In the genomic region with DNA sequence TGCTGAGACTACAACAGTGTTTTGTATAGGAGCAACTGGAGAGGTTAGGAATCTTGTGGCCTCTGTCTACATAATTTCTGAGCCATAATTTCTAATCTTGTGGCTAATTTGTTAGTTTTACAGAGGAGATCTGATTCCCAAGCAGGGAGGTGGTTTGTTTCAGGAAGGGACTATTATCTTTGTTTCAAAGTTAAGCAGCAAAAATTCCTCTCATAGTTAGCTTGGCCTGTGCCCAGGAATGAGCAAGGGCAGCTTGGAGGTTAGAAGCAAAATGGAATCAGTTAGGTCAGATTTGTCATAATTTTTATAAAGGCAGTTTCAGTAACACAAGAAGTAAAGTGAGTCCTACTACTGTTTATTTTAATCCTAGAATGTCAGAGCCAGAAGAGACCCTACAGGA, we compare ENCODE assay signal across 14 cellular contexts. TPM values are rescaled to one million over a fixed set of nuclear protein-coding genes. Genes with fewer than 3 reads are reported as not detected.
DNase-seq lines count a peak whose midpoint lies in the region; ATAC-seq, FAIRE-seq and TF ChIP-seq lines count a peak whose summit lies in the region.
"Had no signal": no experiment of that assay in that cellular context is flagged by ENCODE, and none has a peak within 500 bp of the region (broad histone marks: within the 10 kb centered on the region; RNA-seq: fewer than 3 reads in every experiment).

No MANE protein-coding gene starts in this region.

- peak overlapping the region in 1 of 2 experiments; percentile 4; a peak in 1 of 4 replicates for H3K27ac ChIP-seq in SK-N-SH (ENCODE audit: low read depth in 2 of 2, low read length in 1 of 2)
- no peak overlapping the region for H3K27ac ChIP-seq in K562 (ENCODE audit: extremely low read depth, low read depth, low read length)
- H3K27ac ChIP-seq in MM.1S (ENCODE audit: low read length) = no peak overlapping the region
- H3K27ac ChIP-seq: 22Rv1, C4-2B had no signal

- TF ChIP-seq EP300 in SK-N-SH (IDR thresholded peaks at IDR 0.05; ENCODE audit: borderline replicate concordance in 1 of 2, low read depth in 1 of 2, low read length in 1 of 2) (no peak), K562 (IDR thresholded peaks at IDR 0.05; ENCODE audit: low read length) (no peak)

- FAIRE-seq in K562 (lab: Jason Lieb, UNC) = no peak

- H4K20me1 ChIP-seq in SK-N-SH (ENCODE audit: insufficient read depth) = no peaks in the 10 kb centered on the region
- no peaks in the 10 kb centered on the region for H4K20me1 ChIP-seq in K562 (replicated peaks; ENCODE audit: control insufficient read depth, insufficient read depth, low read length)
- no peaks in the 10 kb centered on the region for H4K20me1 ChIP-seq in MM.1S (ENCODE audit: insufficient read depth, low read length)

- H3K79me2 ChIP-seq in SK-N-SH (ENCODE audit: insufficient read depth) (no peaks in the 10 kb centered on the region), K562 (ENCODE audit: control insufficient read depth, insufficient read depth, low read length) (no peaks in the 10 kb centered on the region), MM.1S (ENCODE audit: low read length) (no peaks in the 10 kb centered on the region)

- POLR2A ChIA-PET in SK-N-SH (lab: Yijun Ruan, JAX) = no interaction called here
- POLR2A ChIA-PET in K562 (lab: Yijun Ruan, JAX) = interaction anchor here (1.0 to 1.9 kb wide), 3 partner anchors 10 to 30 kb away, joined by 3 to 6 read pairs (median 5); partner anchors contain the start of gene LYZL6

- ATAC-seq in SK-N-SH treated with all-trans-retinoic acid at 6 μM for 48 hours = no peak
- ATAC-seq in K562 = no peak

- H3K27me3 ChIP-seq in SK-N-SH (ENCODE audit: insufficient read depth) (no peaks in the 10 kb centered on the region), K562 (ENCODE audit: control insufficient read depth in 2 of 2, insufficient read depth in 2 of 2, low read length in 2 of 2) (no peaks in the 10 kb centered on the region), MM.1S (replicated peaks; ENCODE audit: insufficient read depth, low read length) (no peaks in the 10 kb centered on the region)

- TF ChIP-seq POLR2A in K562 (conservative IDR thresholded peaks at IDR 0.05) = no peak

- peak overlapping the region; percentile 48; the same call in 1 of the 2 replicates for H2AFZ ChIP-seq in SK-N-SH (ENCODE audit: low read depth)
- H2AFZ ChIP-seq in K562 (ENCODE audit: low read depth, low read length) = peak overlapping the region; percentile 92
- H2AFZ ChIP-seq in MM.1S (ENCODE audit: low read length) = no peak overlapping the region

- H3K9me3 ChIP-seq in SK-N-SH (no peaks in the 10 kb centered on the region), K562 (replicated peaks; ENCODE audit: control insufficient read depth, insufficient read depth, low read depth, low read length) (no peaks in the 10 kb centered on the region), MM.1S (replicated peaks; ENCODE audit: insufficient read depth, low read length) (no peaks in the 10 kb centered on the region)
- H3K9me3 ChIP-seq: HAP-1 had no signal

- H3K9ac ChIP-seq in SK-N-SH (no peak overlapping the region), K562 (ENCODE audit: insufficient read depth in 1 of 2, low read depth in 2 of 2, low read length in 2 of 2) (no peak overlapping the region), MM.1S (ENCODE audit: low read length) (no peak overlapping the region)

- H3K4me1 ChIP-seq in SK-N-SH (ENCODE audit: control insufficient read depth in 1 of 2, insufficient read depth in 2 of 2, low read depth in 1 of 2, low read length in 1 of 2) (peaks cover 3 to 8% of the 10 kb centered on the region in 2 experiments; a peak in 2 of 4 replicates), K562 (replicated peaks in 1 of 2; ENCODE audit: control insufficient read depth in 2 of 2, insufficient read depth in 2 of 2, low read length in 2 of 2) (peaks cover 4 to 13% of the 10 kb centered on the region in 2 experiments), MM.1S (ENCODE audit: low read length) (peaks cover 5% of the 10 kb centered on the region; the same call in 1 of the 2 replicates)

- no peak for TF ChIP-seq CTCF in SK-N-SH (IDR thresholded peaks at IDR 0.05)
- no peak for TF ChIP-seq CTCF in K562 (IDR thresholded peaks at IDR 0.05 in 2 of 3, conservative IDR thresholded peaks at IDR 0.05 in 1 of 3; ENCODE audit: insufficient read depth in 2 of 3, low read depth in 1 of 3, low read length in 3 of 3)
- no peak for TF ChIP-seq CTCF in MM.1S (IDR thresholded peaks at IDR 0.05; ENCODE audit: low read length)

- CTCF ChIA-PET in SK-N-SH (lab: Yijun Ruan, JAX) (interaction anchor here (1.2 kb wide), 1 partner anchor 83 kb away, joined by 4 read pairs; no protein-coding TSS in a partner anchor), K562 (lab: Yijun Ruan, JAX; ENCODE audit: low intra/inter-chr PET ratio) (no interaction called here)

- BruUV-seq in K562 (replicated peaks; lab: Mats Ljungman, UMichigan) = no TSS peak

- H3F3A ChIP-seq in SK-N-SH (replicated peaks; ENCODE audit: insufficient read depth) (peaks cover 11% of the 10 kb centered on the region), MM.1S (ENCODE audit: insufficient read depth, low read length) (no peaks in the 10 kb centered on the region)

- H3K4me3 ChIP-seq in SK-N-SH (ENCODE audit: low read depth in 2 of 2, low read length in 1 of 2) = no peak overlapping the region
- no peak overlapping the region for H3K4me3 ChIP-seq in K562
- no peak overlapping the region for H3K4me3 ChIP-seq in MM.1S (ENCODE audit: low read length)
- H3K4me3 ChIP-seq: HAP-1 had no signal

- intact Hi-C loops in K562 (cut with micrococcal nuclease) = no loop called here

- in situ Hi-C loops in K562 (cut with MboI) = no loop called here

- H3K9me1 ChIP-seq in K562 (ENCODE audit: control insufficient read depth, insufficient read depth, low read length) = no peaks in the 10 kb centered on the region

- DNase-seq in SK-N-SH (no peak), K562 (ENCODE audit: extremely low read depth in 1 of 4, low spot score in 3 of 4) (no peak), iris pigment epithelial cell (ENCODE audit: low read depth) (peak; percentile 24), stromal cell of bone marrow (ENCODE audit: low read depth) (peak; percentile 23), NCI-H510A (lab: John Stamatoyannopoulos, UW) (no peak), MM.1S (no peak), NCI-H2171 treated with DMSO at 0.1 percent for 48 hours (lab: John Stamatoyannopoulos, UW) (no peak)
- DNase-seq: Kasumi-1, NCI-H1436 treated with DMSO at 0.1 percent for 48 hours, NCI-H345 had no signal

- H3K4me2 ChIP-seq in SK-N-SH (no peak overlapping the region), K562 (ENCODE audit: insufficient read depth, low read length) (no peak overlapping the region), MM.1S (ENCODE audit: low read depth, low read length) (no peak overlapping the region)

- H3K36me3 ChIP-seq in SK-N-SH (replicated peaks in 1 of 2; ENCODE audit: control insufficient read depth in 1 of 2, insufficient read depth in 2 of 2, low read length in 1 of 2) (no peaks in the 10 kb centered on the region), K562 (ENCODE audit: control insufficient read depth, insufficient read depth, low read length) (no peaks in the 10 kb centered on the region), MM.1S (replicated peaks; ENCODE audit: insufficient read depth, low read length) (no peaks in the 10 kb centered on the region)

- no peak for TF ChIP-seq RAD21 in SK-N-SH (IDR thresholded peaks at IDR 0.05; ENCODE audit: low read length)
- TF ChIP-seq RAD21 in K562 (CRISPR knock-in tag; conservative IDR thresholded peaks at IDR 0.05 in 1 of 2, IDR thresholded peaks at IDR 0.05 in 1 of 2) = no peak

- H3K9me2 ChIP-seq in SK-N-SH (no peaks in the 10 kb centered on the region), MM.1S (replicated peaks; ENCODE audit: insufficient read depth, low read length) (no peaks in the 10 kb centered on the region)

RNA-seq across cellular contexts. Expression of gene RDM1, which starts 2.0 kb away (rescaled TPM):
- polyA plus RNA-seq in SK-N-SH (2012; rRNA removed) = 1.8 and 2.5 TPM in 2 replicates
- 2.0 and 2.3 TPM in 2 replicates for polyA plus RNA-seq in SK-N-SH (2012; cell fraction: cytosol; rRNA removed)
- 2.8 and 4.1 TPM in 2 replicates for polyA plus RNA-seq in SK-N-SH (2012; cell fraction: nucleus; rRNA removed)
- 9.4 and 10.6 TPM in 2 replicates for total RNA-seq in K562 (2011; cell fraction: chromatin; rRNA removed; ENCODE audit: low replicate concordance)
- total RNA-seq in K562 (2011; cell fraction: nucleolus; rRNA removed) = 5.8 and 9.9 TPM in 2 replicates
- 9.5 and 10.0 TPM in 2 replicates for total RNA-seq in K562 (2011; cell fraction: nucleoplasm; rRNA removed)
- total RNA-seq in K562 (2014; rRNA removed) = 2.5 and 3.9 TPM in 2 replicates
- total RNA-seq in K562 (2014; rRNA removed; fragmentation: Illumina TruSeq; extraction: Trizol) = 4.8 and 5.6 TPM in 2 replicates
- total RNA-seq in K562 (2015; rRNA removed; fragmentation: Illumina TruSeq; extraction: Trizol) = 2.9 and 3.0 TPM in 2 replicates
- 5.0 and 5.7 TPM in 2 replicates for total RNA-seq in K562 (2021)
- polyA plus RNA-seq in K562 (2011; rRNA removed) = 8.3 and 9.6 TPM in 2 replicates
- polyA plus RNA-seq in K562 (2011; cell fraction: cytosol; rRNA removed) = 5.7 and 6.5 TPM in 2 replicates
- 19.5 and 20.6 TPM in 2 replicates for polyA plus RNA-seq in K562 (2011; cell fraction: nucleus; rRNA removed)
- polyA plus RNA-seq in K562 (2012) = 7.0 and 12.5 TPM in 2 replicates
- polyA plus RNA-seq in K562 (2014; fragmentation: Illumina TruSeq; extraction: Trizol) = 5.4 and 7.0 TPM in 2 replicates
- polyA plus RNA-seq in K562 (2014; fragmentation: Nextera tagmentation; extraction: Ambion mirVana) = 10 to 100 TPM in 1 of 2 experiments, 1 to 10 TPM in 1; 8.5 to 11.2 TPM
- 6.1 and 6.5 TPM in 2 replicates for polyA plus RNA-seq in K562 (2014; rRNA removed)
- 4.0 TPM in 2 replicates for polyA minus RNA-seq in K562 (2011; rRNA and poly(A)+ RNA removed)
- polyA minus RNA-seq in K562 (2011; cell fraction: cytosol; rRNA and poly(A)+ RNA removed) = 2.5 and 3.3 TPM in 2 replicates
- 3.3 and 3.9 TPM in 2 replicates for polyA minus RNA-seq in K562 (2011; cell fraction: nucleus; rRNA and poly(A)+ RNA removed)

RNA-seq across cellular contexts. Expression of gene LYZL6, which starts 10.9 kb away (rescaled TPM):
- polyA plus RNA-seq in SK-N-SH (2012; rRNA removed) = not detected in 2 replicates
- polyA plus RNA-seq in SK-N-SH (2012; cell fraction: cytosol; rRNA removed) = not detected in 2 replicates
- polyA plus RNA-seq in SK-N-SH (2012; cell fraction: nucleus; rRNA removed) = not detected in 2 replicates
- not detected in 2 replicates for total RNA-seq in K562 (2011; cell fraction: chromatin; rRNA removed; ENCODE audit: low replicate concordance)
- not detected in 2 replicates for total RNA-seq in K562 (2011; cell fraction: nucleolus; rRNA removed)
- total RNA-seq in K562 (2011; cell fraction: nucleoplasm; rRNA removed) = not detected in 2 replicates
- not detected in 2 replicates for total RNA-seq in K562 (2014; rRNA removed)
- total RNA-seq in K562 (2014; rRNA removed; fragmentation: Illumina TruSeq; extraction: Trizol) = not detected in 2 replicates
- not detected in 2 replicates for total RNA-seq in K562 (2015; rRNA removed; fragmentation: Illumina TruSeq; extraction: Trizol)
- total RNA-seq in K562 (2021) = not detected in 2 replicates
- polyA plus RNA-seq in K562 (2011; rRNA removed) = not detected in 2 replicates
- polyA plus RNA-seq in K562 (2011; cell fraction: cytosol; rRNA removed) = not detected in 2 replicates
- not detected in 2 replicates for polyA plus RNA-seq in K562 (2011; cell fraction: nucleus; rRNA removed)
- polyA plus RNA-seq in K562 (2012) = not detected in 2 replicates
- not detected in 2 replicates for polyA plus RNA-seq in K562 (2014; fragmentation: Illumina TruSeq; extraction: Trizol)
- polyA plus RNA-seq in K562 (2014; fragmentation: Nextera tagmentation; extraction: Ambion mirVana) = not detected
- not detected in 2 replicates for polyA plus RNA-seq in K562 (2014; rRNA removed)
- not detected in 2 replicates for polyA minus RNA-seq in K562 (2011; rRNA and poly(A)+ RNA removed)
- not detected in 2 replicates for polyA minus RNA-seq in K562 (2011; cell fraction: cytosol; rRNA and poly(A)+ RNA removed)
- polyA minus RNA-seq in K562 (2011; cell fraction: nucleus; rRNA and poly(A)+ RNA removed) = not detected in 2 replicates

RNA-seq across cellular contexts. Expression of gene CCL16, which starts 48.7 kb away (rescaled TPM):
- polyA plus RNA-seq in SK-N-SH (2012; rRNA removed) = not detected in 2 replicates
- polyA plus RNA-seq in SK-N-SH (2012; cell fraction: cytosol; rRNA removed) = not detected in 2 replicates
- not detected in 2 replicates for polyA plus RNA-seq in SK-N-SH (2012; cell fraction: nucleus; rRNA removed)
- total RNA-seq in K562 (2011; cell fraction: chromatin; rRNA removed; ENCODE audit: low replicate concordance) = not detected in 2 replicates
- total RNA-seq in K562 (2011; cell fraction: nucleolus; rRNA removed) = not detected in 2 replicates
- not detected in 2 replicates for total RNA-seq in K562 (2011; cell fraction: nucleoplasm; rRNA removed)
- total RNA-seq in K562 (2014; rRNA removed) = not detected in 2 replicates
- total RNA-seq in K562 (2014; rRNA removed; fragmentation: Illumina TruSeq; extraction: Trizol) = not detected in 2 replicates
- total RNA-seq in K562 (2015; rRNA removed; fragmentation: Illumina TruSeq; extraction: Trizol) = not detected in 2 replicates
- total RNA-seq in K562 (2021) = not detected in 2 replicates
- polyA plus RNA-seq in K562 (2011; rRNA removed) = not detected in 2 replicates
- polyA plus RNA-seq in K562 (2011; cell fraction: cytosol; rRNA removed) = not detected in 2 replicates
- not detected in 2 replicates for polyA plus RNA-seq in K562 (2011; cell fraction: nucleus; rRNA removed)
- not detected in 2 replicates for polyA plus RNA-seq in K562 (2012)
- polyA plus RNA-seq in K562 (2014; fragmentation: Illumina TruSeq; extraction: Trizol) = not detected in 2 replicates
- polyA plus RNA-seq in K562 (2014; fragmentation: Nextera tagmentation; extraction: Ambion mirVana) = not detected
- not detected in 2 replicates for polyA plus RNA-seq in K562 (2014; rRNA removed)
- polyA minus RNA-seq in K562 (2011; rRNA and poly(A)+ RNA removed) = not detected in 2 replicates
- not detected in 2 replicates for polyA minus RNA-seq in K562 (2011; cell fraction: cytosol; rRNA and poly(A)+ RNA removed)
- polyA minus RNA-seq in K562 (2011; cell fraction: nucleus; rRNA and poly(A)+ RNA removed) = not detected in 2 replicates

RNA-seq across cellular contexts. Expression of gene CCL5, which starts 52.4 kb away (rescaled TPM):
- 0.23 and 0.57 TPM in 2 replicates for polyA plus RNA-seq in SK-N-SH (2012; rRNA removed)
- 0.33 and 0.45 TPM in 2 replicates for polyA plus RNA-seq in SK-N-SH (2012; cell fraction: cytosol; rRNA removed)
- polyA plus RNA-seq in SK-N-SH (2012; cell fraction: nucleus; rRNA removed) = 0.06 and 0.08 TPM in 2 replicates
- 0.37 TPM in 1 of 2 replicates, not detected in the other for total RNA-seq in K562 (2011; cell fraction: chromatin; rRNA removed; ENCODE audit: low replicate concordance)
- not detected in 2 replicates for total RNA-seq in K562 (2011; cell fraction: nucleolus; rRNA removed)
- total RNA-seq in K562 (2011; cell fraction: nucleoplasm; rRNA removed) = 0.29 TPM in 1 of 2 replicates, not detected in the other
- total RNA-seq in K562 (2014; rRNA removed) = 0.08 and 0.18 TPM in 2 replicates
- total RNA-seq in K562 (2014; rRNA removed; fragmentation: Illumina TruSeq; extraction: Trizol) = 0.16 TPM in 1 of 2 replicates, not detected in the other
- 0.18 and 0.23 TPM in 2 replicates for total RNA-seq in K562 (2015; rRNA removed; fragmentation: Illumina TruSeq; extraction: Trizol)
- 0.56 and 0.58 TPM in 2 replicates for total RNA-seq in K562 (2021)
- 0.08 and 0.53 TPM in 2 replicates for polyA plus RNA-seq in K562 (2011; rRNA removed)
- 0.72 TPM in 1 of 2 replicates, not detected in the other for polyA plus RNA-seq in K562 (2011; cell fraction: cytosol; rRNA removed)
- polyA plus RNA-seq in K562 (2011; cell fraction: nucleus; rRNA removed) = not detected in 2 replicates
- polyA plus RNA-seq in K562 (2012) = 0.30 and 0.65 TPM in 2 replicates
- 0.43 TPM in 2 replicates for polyA plus RNA-seq in K562 (2014; fragmentation: Illumina TruSeq; extraction: Trizol)
- under 1 TPM; 0.46 to 0.59 TPM for polyA plus RNA-seq in K562 (2014; fragmentation: Nextera tagmentation; extraction: Ambion mirVana)
- polyA plus RNA-seq in K562 (2014; rRNA removed) = 0.30 and 0.49 TPM in 2 replicates
- polyA minus RNA-seq in K562 (2011; rRNA and poly(A)+ RNA removed) = not detected in 2 replicates
- polyA minus RNA-seq in K562 (2011; cell fraction: cytosol; rRNA and poly(A)+ RNA removed) = 0.86 TPM in 1 of 2 replicates, not detected in the other
- not detected in 2 replicates for polyA minus RNA-seq in K562 (2011; cell fraction: nucleus; rRNA and poly(A)+ RNA removed)

RNA-seq across cellular contexts. Expression of gene CCL14, which starts 54.0 kb away (rescaled TPM):
- not detected in 2 replicates for polyA plus RNA-seq in SK-N-SH (2012; rRNA removed)
- polyA plus RNA-seq in SK-N-SH (2012; cell fraction: cytosol; rRNA removed) = not detected in 2 replicates
- polyA plus RNA-seq in SK-N-SH (2012; cell fraction: nucleus; rRNA removed) = not detected in 2 replicates
- not detected in 2 replicates for total RNA-seq in K562 (2011; cell fraction: chromatin; rRNA removed; ENCODE audit: low replicate concordance)
- total RNA-seq in K562 (2011; cell fraction: nucleolus; rRNA removed) = not detected in 2 replicates
- not detected in 2 replicates for total RNA-seq in K562 (2011; cell fraction: nucleoplasm; rRNA removed)
- not detected in 2 replicates for total RNA-seq in K562 (2014; rRNA removed)
- not detected in 2 replicates for total RNA-seq in K562 (2014; rRNA removed; fragmentation: Illumina TruSeq; extraction: Trizol)
- not detected in 2 replicates for total RNA-seq in K562 (2015; rRNA removed; fragmentation: Illumina TruSeq; extraction: Trizol)
- total RNA-seq in K562 (2021) = not detected in 2 replicates
- not detected in 2 replicates for polyA plus RNA-seq in K562 (2011; rRNA removed)
- polyA plus RNA-seq in K562 (2011; cell fraction: cytosol; rRNA removed) = not detected in 2 replicates
- polyA plus RNA-seq in K562 (2011; cell fraction: nucleus; rRNA removed) = not detected in 2 replicates
- not detected in 2 replicates for polyA plus RNA-seq in K562 (2012)
- polyA plus RNA-seq in K562 (2014; fragmentation: Illumina TruSeq; extraction: Trizol) = not detected in 2 replicates
- not detected for polyA plus RNA-seq in K562 (2014; fragmentation: Nextera tagmentation; extraction: Ambion mirVana)
- polyA plus RNA-seq in K562 (2014; rRNA removed) = not detected in 2 replicates
- not detected in 2 replicates for polyA minus RNA-seq in K562 (2011; rRNA and poly(A)+ RNA removed)
- not detected in 2 replicates for polyA minus RNA-seq in K562 (2011; cell fraction: cytosol; rRNA and poly(A)+ RNA removed)
- polyA minus RNA-seq in K562 (2011; cell fraction: nucleus; rRNA and poly(A)+ RNA removed) = not detected in 2 replicates

Comparison
In these comparisons a context has a peak if more than half of its experiments do, and no peak if none do; other contexts are left out.
1. DNase-seq: peak in iris pigment epithelial cell (single experiment) and stromal cell of bone marrow (single experiment); none in SK-N-SH (single experiment), K562 (0 of 4), NCI-H510A (single experiment), MM.1S (single experiment) and NCI-H2171 treated with DMSO at 0.1 percent for 48 hours (single experiment).